Comparison of ENCODE assay signal across 8 cellular contexts in the genomic region with DNA sequence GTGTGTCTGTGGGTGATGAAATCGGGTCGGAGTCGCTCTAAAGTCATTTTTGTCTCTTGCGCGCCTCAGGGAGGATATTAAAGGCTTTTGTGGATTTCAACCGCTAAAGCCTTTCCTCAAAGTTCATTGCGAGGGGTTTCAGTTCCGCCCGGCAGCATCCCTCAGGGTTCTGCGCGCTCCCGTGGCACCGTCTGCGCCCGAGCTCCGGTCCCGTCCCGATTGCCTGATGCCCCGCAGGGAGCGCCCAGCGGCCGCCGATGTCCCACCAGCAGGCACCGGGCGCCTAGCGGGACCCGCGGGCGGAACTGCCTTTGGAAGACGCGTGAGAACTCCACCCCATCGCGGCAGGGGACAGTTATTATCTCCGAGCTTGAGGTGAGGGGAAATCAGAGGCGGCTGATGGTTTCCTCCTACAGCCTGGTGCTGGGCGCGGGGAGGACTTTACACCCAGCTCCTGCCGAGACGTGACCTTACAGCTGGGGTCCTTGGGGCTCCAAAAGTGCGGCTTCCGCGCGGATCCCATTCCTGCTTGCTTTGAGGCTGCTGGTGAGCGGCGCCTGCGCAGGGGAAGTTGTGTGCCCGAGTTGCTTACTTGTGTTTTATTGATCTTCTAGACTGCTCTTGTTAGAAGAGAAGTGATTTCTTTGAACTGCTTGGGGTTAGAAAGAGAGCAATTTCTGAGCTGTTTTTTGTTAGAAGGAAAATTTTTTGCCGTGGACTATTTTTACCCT. TPM values are rescaled to one million over a fixed set of nuclear protein-coding genes. Genes with fewer than 3 reads are reported as not detected.
DNase-seq lines count a peak whose midpoint lies in the region; ATAC-seq, FAIRE-seq and TF ChIP-seq lines count a peak whose summit lies in the region.

No MANE protein-coding gene starts in this region.

- H3K27ac ChIP-seq in kidney (ENCODE audit: low read depth in 2 of 2, low read length in 2 of 2), result no peak overlapping the region

- no peaks in the 10 kb centered on the region for H3K36me3 ChIP-seq in kidney (ENCODE audit: control insufficient read depth in 1 of 2, insufficient read depth in 2 of 2, low read length in 2 of 2)

- peaks cover 6 to 9% of the 10 kb centered on the region in 2 donors for H3K9me3 Mint-ChIP-seq in activated naive CD4-positive, alpha-beta T cell treated with anti-CD3 and anti-CD28 coated beads, Interleukin-2, amount 50 U/mL, for 72 hours
- peaks cover 5% of the 10 kb centered on the region for H3K9me3 Mint-ChIP-seq in memory B cell

- intact Hi-C loops in kidney (cut with DNase I), result no loop called here

- no peak for TF ChIP-seq CTCF in kidney (IDR thresholded peaks at IDR 0.05; ENCODE audit: borderline replicate concordance, extremely low read depth, insufficient read depth)

- no peak for FAIRE-seq in kidney (lab: Jason Lieb, UNC)
- FAIRE-seq in RCC 7860 (lab: Jason Lieb, UNC), result no peak

- no peak overlapping the region for H3K9ac ChIP-seq in kidney (ENCODE audit: low read length in 2 of 2)

- H3K4me1 ChIP-seq in kidney (ENCODE audit: control insufficient read depth in 1 of 2, insufficient read depth in 1 of 2, low read depth in 1 of 2, low read length in 2 of 2), result peaks cover 2 to 9% of the 10 kb centered on the region in 2 donors

- no peak overlapping the region for H3K27ac Mint-ChIP-seq in activated naive CD4-positive, alpha-beta T cell treated with anti-CD3 and anti-CD28 coated beads, Interleukin-2, amount 50 U/mL, for 72 hours
- peak overlapping the region; percentile 86 for H3K27ac Mint-ChIP-seq in memory B cell

- peak overlapping the region; percentile 92 for H3K4me3 Mint-ChIP-seq in memory B cell

- H3K9me3 ChIP-seq in kidney (ENCODE audit: control insufficient read depth in 1 of 2, low read length in 2 of 2), result peaks cover 0 to 16% of the 10 kb centered on the region in 2 donors

- H3K4me3 ChIP-seq in Jurkat, Clone E6-1 (ENCODE audit: low read length), result peak overlapping the region; percentile 66
- peak overlapping the region in 1 of 2 donors; percentile 43 for H3K4me3 ChIP-seq in kidney (ENCODE audit: low read length in 2 of 2)

- peaks cover 25% of the 10 kb centered on the region for H3K4me1 Mint-ChIP-seq in memory B cell

- peak; percentile 3 for DNase-seq in EH (ENCODE audit: low read depth)
- no peak for DNase-seq in Jurkat, Clone E6-1 (ENCODE audit: low read depth, low spot score)
- peak in 1 of 2 donors; percentile 40 for DNase-seq in activated naive CD4-positive, alpha-beta T cell treated with anti-CD3 and anti-CD28 coated beads, Interleukin-2, amount 50 U/mL, for 72 hours (ENCODE audit: low spot score in 2 of 2)
- DNase-seq in memory B cell (ENCODE audit: low spot score in 2 of 2), result peak; percentile 47 to 50
- DNase-seq in kidney, result no peak
- no peak for DNase-seq in HCEC 1CT
- DNase-seq in RCC 7860 (ENCODE audit: low spot score), result no peak

- peak; percentile 63 to 71 for ATAC-seq in activated naive CD4-positive, alpha-beta T cell treated with anti-CD3 and anti-CD28 coated beads, Interleukin-2, amount 50 U/mL, for 72 hours
- ATAC-seq in memory B cell (ENCODE audit: low read depth), result peak; percentile 66
- no peak for ATAC-seq in GM18519 (IDR thresholded peaks at IDR 0.05; ENCODE audit: low FRiP score, unreplicated experiment)

- peaks cover 51% of the 10 kb centered on the region for H3K27me3 Mint-ChIP-seq in memory B cell

- peaks cover 18 to 26% of the 10 kb centered on the region in 2 donors for H3K36me3 Mint-ChIP-seq in activated naive CD4-positive, alpha-beta T cell treated with anti-CD3 and anti-CD28 coated beads, Interleukin-2, amount 50 U/mL, for 72 hours
- H3K36me3 Mint-ChIP-seq in memory B cell, result peaks cover 5% of the 10 kb centered on the region

RNA-seq across cellular contexts. Expression of a gene that starts 27.1 kb away (rescaled TPM):
- 8.6 TPM for polyA plus RNA-seq in Jurkat, Clone E6-1 (2012; ENCODE audit: insufficient read depth, insufficient read length)
- under 1 TPM; 0.77 to 0.99 TPM for total RNA-seq in activated naive CD4-positive, alpha-beta T cell treated with anti-CD3 and anti-CD28 coated beads, Interleukin-2, amount 50 U/mL, for 72 hours
- 0.72 TPM for total RNA-seq in kidney
- 0.47 TPM for polyA plus RNA-seq in kidney (ENCODE audit: insufficient read depth, low read depth, low replicate concordance)

RNA-seq across cellular contexts. Expression of a gene that starts 34.5 kb away (rescaled TPM):
- polyA plus RNA-seq in Jurkat, Clone E6-1 (2012; ENCODE audit: insufficient read depth, insufficient read length), result not detected
- total RNA-seq in activated naive CD4-positive, alpha-beta T cell treated with anti-CD3 and anti-CD28 coated beads, Interleukin-2, amount 50 U/mL, for 72 hours, result not detected
- 3.3 TPM for total RNA-seq in kidney
- polyA plus RNA-seq in kidney (ENCODE audit: insufficient read depth, low read depth, low replicate concordance), result not detected

RNA-seq across cellular contexts. Expression of a gene that starts 49.0 kb away (rescaled TPM):
- 17.5 TPM for polyA plus RNA-seq in Jurkat, Clone E6-1 (2012; ENCODE audit: insufficient read depth, insufficient read length)
- total RNA-seq in activated naive CD4-positive, alpha-beta T cell treated with anti-CD3 and anti-CD28 coated beads, Interleukin-2, amount 50 U/mL, for 72 hours, result under 1 TPM; 0.18 to 0.66 TPM
- 1.3 TPM for total RNA-seq in kidney
- 2.5 TPM for polyA plus RNA-seq in kidney (ENCODE audit: insufficient read depth, low read depth, low replicate concordance)

Comparison
In these comparisons a context has a peak if more than half of its experiments do, and no peak if none do; other contexts are left out.
1. DNase-seq: peak in EH (single experiment) and memory B cell (2 of 2); none in Jurkat, Clone E6-1 (single experiment), kidney (single experiment), HCEC 1CT (single experiment) and RCC 7860 (single experiment).